In genomic region chr2:181806039-181806392, GRCh38 we compare ENCODE assay signal across 13 cellular contexts.
DNase-seq lines count a peak whose midpoint lies in the region; ATAC-seq, FAIRE-seq and TF ChIP-seq lines count a peak whose summit lies in the region.
"Had no signal": no experiment of that assay in that cellular context is flagged by ENCODE, and none has a peak within 500 bp of the region (broad histone marks: within the 10 kb centered on the region; RNA-seq: fewer than 3 reads in every experiment).

No MANE protein-coding gene starts in this region.

- TF ChIP-seq CTCF in endothelial cell of umbilical vein (IDR thresholded peaks at IDR 0.05; ENCODE audit: extremely low read depth in 1 of 2, insufficient read depth in 1 of 2, low read depth in 1 of 2, low read length in 2 of 2) = no peak
- TF ChIP-seq CTCF in prostate gland (IDR thresholded peaks at IDR 0.05) = no peak
- TF ChIP-seq CTCF in BE2C (IDR thresholded peaks at IDR 0.05; ENCODE audit: low read depth, low read length) = no peak

- peak; percentile 14 for DNase-seq in Ammon's horn (ENCODE audit: low spot score)
- DNase-seq in NCI-H446 treated with DMSO at 0.1 percent for 48 hours (lab: John Stamatoyannopoulos, UW) = peak; percentile 90
- DNase-seq in endothelial cell of umbilical vein (ENCODE audit: low read depth, low spot score) = no peak
- DNase-seq in sciatic nerve (ENCODE audit: low spot score) = no peak
- no peak for DNase-seq in prostate gland (ENCODE audit: low spot score)
- DNase-seq in BE2C = no peak
- no peak for DNase-seq in activated naive CD4-positive, alpha-beta T cell treated with anti-CD3 and anti-CD28 coated beads, Interleukin-2, amount 50 U/mL, for 16 hours
- no peak for DNase-seq in NCI-H1092 treated with DMSO at 0.1 percent for 48 hours (lab: John Stamatoyannopoulos, UW)
- DNase-seq: activated CD4-positive, alpha-beta T cell treated with anti-CD3 and anti-CD28 coated beads, Interleukin-2, amount 50 U/mL, for 4 hours; activated T-cell treated with anti-CD3 and anti-CD28 coated beads, Interleukin-2, amount 50 U/mL, for 4 hours; erythroblast; kidney glomerular epithelial cell had no signal

- dilution Hi-C loops in endothelial cell of umbilical vein (cut with MboI; ENCODE audit: extremely low pct_ligation_motif_present, low sequenced_read_pairs) = no loop called here

- no peaks in the 10 kb centered on the region for H3K36me3 ChIP-seq in endothelial cell of umbilical vein (ENCODE audit: control insufficient read depth in 2 of 2, extremely low read depth in 1 of 2, insufficient read depth in 2 of 2, low read length in 2 of 2)
- H3K36me3 ChIP-seq in prostate gland = no peaks in the 10 kb centered on the region
- H3K36me3 ChIP-seq in BE2C = no peaks in the 10 kb centered on the region

- peak overlapping the region; percentile 76 for H3K4me2 ChIP-seq in endothelial cell of umbilical vein (ENCODE audit: insufficient read depth, low read length)

- H3K4me3 ChIP-seq in endothelial cell of umbilical vein (replicated peaks in 1 of 3; ENCODE audit: insufficient read depth in 1 of 3, low read depth in 1 of 3, low read length in 3 of 3) (no peak overlapping the region), prostate gland (no peak overlapping the region), BE2C (ENCODE audit: low read depth, low read length) (no peak overlapping the region)

- peak overlapping the region; percentile 85 for H3K27ac ChIP-seq in endothelial cell of umbilical vein (ENCODE audit: insufficient read depth, low read depth, low read length)
- no peak overlapping the region for H3K27ac ChIP-seq in prostate gland

- H3K79me2 ChIP-seq in endothelial cell of umbilical vein (ENCODE audit: control insufficient read depth, insufficient read depth, low read length) = no peaks in the 10 kb centered on the region

- peaks cover 40% of the 10 kb centered on the region for H3K4me1 ChIP-seq in endothelial cell of umbilical vein (ENCODE audit: control insufficient read depth, extremely low read depth, insufficient read depth, low read length)
- H3K4me1 ChIP-seq in prostate gland (replicated peaks) = no peaks in the 10 kb centered on the region
- H3K4me1 ChIP-seq in BE2C = no peaks in the 10 kb centered on the region

- no TSS peak for BruUV-seq in endothelial cell of umbilical vein (replicated peaks; lab: Mats Ljungman, UMichigan)

- WGBS in prostate gland = 7% methylated on average over 1 of the region's 1 CpG

- ATAC-seq in sciatic nerve = peak; percentile 38
- ATAC-seq: activated T-cell treated with anti-CD3 and anti-CD28 coated beads, Interleukin-2, amount 50 U/mL, for 4 hours had no signal

- H3K27me3 ChIP-seq in endothelial cell of umbilical vein (ENCODE audit: control insufficient read depth in 2 of 2, insufficient read depth in 2 of 2, low read length in 2 of 2) = no peaks in the 10 kb centered on the region
- H3K27me3 ChIP-seq in prostate gland (replicated peaks; ENCODE audit: insufficient read depth) = no peaks in the 10 kb centered on the region
- H3K27me3 ChIP-seq in BE2C = no peaks in the 10 kb centered on the region

- CTCF ChIA-PET in endothelial cell of umbilical vein (lab: Charles Lee) = interaction anchor here (0.7 to 1.9 kb wide), 3 partner anchors 11 to 98 kb away, joined by 3 to 8 read pairs (median 3); no protein-coding TSS in a partner anchor

- H3K9me3 ChIP-seq in endothelial cell of umbilical vein (replicated peaks; ENCODE audit: control insufficient read depth, insufficient read depth, low read length) (no peaks in the 10 kb centered on the region), prostate gland (no peaks in the 10 kb centered on the region), BE2C (no peaks in the 10 kb centered on the region)

- H4K20me1 ChIP-seq in endothelial cell of umbilical vein (replicated peaks; ENCODE audit: control insufficient read depth, extremely low read depth, insufficient read depth, low read length) = no peaks in the 10 kb centered on the region

- TF ChIP-seq POLR2A in endothelial cell of umbilical vein (IDR thresholded peaks at IDR 0.05; ENCODE audit: low read depth, low read length) = no peak
- TF ChIP-seq POLR2A in prostate gland (IDR thresholded peaks at IDR 0.05) = no peak

- H3K9ac ChIP-seq in endothelial cell of umbilical vein (replicated peaks; ENCODE audit: extremely low read depth, insufficient read depth, low read length) = peak overlapping the region; percentile 78

- POLR2A ChIA-PET in endothelial cell of umbilical vein (lab: Charles Lee) = no interaction called here

- H2AFZ ChIP-seq in endothelial cell of umbilical vein (ENCODE audit: low read depth, low read length) = peak overlapping the region; percentile 83

- FAIRE-seq in endothelial cell of umbilical vein (lab: Jason Lieb, UNC) = no peak
- FAIRE-seq: TTC549 had no signal

- intact Hi-C loops in endothelial cell of umbilical vein (cut with micrococcal nuclease) = no loop called here
- intact Hi-C loops in sciatic nerve (cut with DNase I) = no loop called here
- intact Hi-C loops in prostate gland (cut with DNase I) = no loop called here

- no peaks in the 10 kb centered on the region for H3K9me1 ChIP-seq in endothelial cell of umbilical vein (replicated peaks; ENCODE audit: control insufficient read depth, extremely low read depth, insufficient read depth, low read length)

TF ChIP-seq in endothelial cell of umbilical vein, 7 proteins besides CTCF, POLR2A, EP300 and RAD21:
- no peak for TF ChIP-seq MAX (IDR thresholded peaks at IDR 0.05; ENCODE audit: insufficient read depth, insufficient read length)
- no peak for TF ChIP-seq MYC (IDR thresholded peaks at IDR 0.05; ENCODE audit: low read depth, low read length)
- TF ChIP-seq EZH2 (IDR thresholded peaks at IDR 0.05; ENCODE audit: borderline replicate concordance, low read depth, low read length, severe bottlenecking) = no peak
- no peak for TF ChIP-seq JUN (IDR thresholded peaks at IDR 0.05; ENCODE audit: borderline replicate concordance, insufficient read depth, insufficient read length, low read depth)
- TF ChIP-seq GATA2 (IDR thresholded peaks at IDR 0.05; ENCODE audit: insufficient read depth, insufficient read length, low read depth, low read length) = no peak
- TF ChIP-seq POLR2AphosphoS5 (IDR thresholded peaks at IDR 0.05; ENCODE audit: insufficient read depth, low read depth, low read length) = no peak
- TF ChIP-seq FOS (IDR thresholded peaks at IDR 0.05; ENCODE audit: borderline replicate concordance, insufficient read depth, low read length) = no peak

Comparison
In these comparisons a context has a peak if more than half of its experiments do, and no peak if none do; other contexts are left out.
1. DNase-seq: peak in Ammon's horn (single experiment) and NCI-H446 treated with DMSO at 0.1 percent for 48 hours (single experiment); none in endothelial cell of umbilical vein (single experiment), sciatic nerve (single experiment), prostate gland (single experiment), BE2C (single experiment), activated naive CD4-positive, alpha-beta T cell treated with anti-CD3 and anti-CD28 coated beads, Interleukin-2, amount 50 U/mL, for 16 hours (single experiment) and NCI-H1092 treated with DMSO at 0.1 percent for 48 hours (single experiment).